In genomic region chr3:175411405-175411804, GRCh38 we compare ENCODE assay signal across 23 cellular contexts.
"Had no signal": no experiment of that assay in that cellular context is flagged by ENCODE, and none has a peak within 500 bp of the region (broad histone marks: within the 10 kb centered on the region; RNA-seq: fewer than 3 reads in every experiment).

No MANE protein-coding gene starts in this region.

- H3K4me1 Mint-ChIP-seq: activated naive CD8-positive, alpha-beta T cell treated with anti-CD3 and anti-CD28 coated beads for 36 hours; activated T-helper 17 cell treated with anti-CD3 and anti-CD28 coated beads, Interleukin-2, amount 50 U/mL, for 72 hours; immature natural killer cell; nephron; stimulated activated naive B cell treated with anti-CD40 and anti-IgM and Interleukin-4, amounts not matched to agents 10 μg/mL and 1 μg/mL and 100 μg/mL, for 72 hours; T-cell had no signal

- H3K9me3 Mint-ChIP-seq: activated naive CD8-positive, alpha-beta T cell treated with anti-CD3 and anti-CD28 coated beads for 36 hours; activated T-cell treated with anti-CD3 and anti-CD28 coated beads, Interleukin-2, amount 50 U/mL, for 24 hours; nephron; stimulated activated naive B cell treated with anti-CD40 and anti-IgM and Interleukin-4, amounts not matched to agents 10 μg/mL and 1 μg/mL and 100 μg/mL, for 72 hours had no signal

- H3K36me3 ChIP-seq: breast epithelium, colonic mucosa, esophagus squamous epithelium, right lobe of liver, vagina had no signal

- H3K27ac Mint-ChIP-seq: activated naive CD8-positive, alpha-beta T cell treated with anti-CD3 and anti-CD28 coated beads for 36 hours; activated T-cell treated with anti-CD3 and anti-CD28 coated beads, Interleukin-2, amount 50 U/mL, for 24 hours; activated T-helper 17 cell treated with anti-CD3 and anti-CD28 coated beads, Interleukin-2, amount 50 U/mL, for 72 hours; immature natural killer cell; stimulated activated naive B cell treated with anti-CD40 and anti-IgM and Interleukin-4, amounts not matched to agents 10 μg/mL and 1 μg/mL and 100 μg/mL, for 72 hours; T-cell; T-helper 2 cell treated with Interferon-gamma antibody and Interleukin-4, amounts not matched to agents 5 μg/mL and 100 μg/mL, for 36 hours had no signal

- H3K36me3 Mint-ChIP-seq: activated naive CD8-positive, alpha-beta T cell treated with anti-CD3 and anti-CD28 coated beads for 36 hours; immature natural killer cell; stimulated activated naive B cell treated with anti-CD40 and anti-IgM and Interleukin-4, amounts not matched to agents 10 μg/mL and 1 μg/mL and 100 μg/mL, for 72 hours; T-cell had no signal

- H3K9me3 ChIP-seq: breast epithelium, colonic mucosa, esophagus squamous epithelium, right lobe of liver, vagina had no signal

- ATAC-seq: activated T-helper 17 cell treated with anti-CD3 and anti-CD28 coated beads, Interleukin-2, amount 50 U/mL, for 72 hours; right lobe of liver; stimulated activated naive B cell treated with anti-CD40 and anti-IgM and Interleukin-4, amounts not matched to agents 10 μg/mL and 1 μg/mL and 100 μg/mL, for 72 hours; T-cell had no signal

- H3K4me1 ChIP-seq: breast epithelium, colonic mucosa, esophagus squamous epithelium, right lobe of liver, vagina had no signal

- H3K4me3 ChIP-seq: breast epithelium, colonic mucosa, esophagus squamous epithelium, right lobe of liver, vagina had no signal

- H3K27me3 Mint-ChIP-seq: activated naive CD8-positive, alpha-beta T cell treated with anti-CD3 and anti-CD28 coated beads for 36 hours; activated T-cell treated with anti-CD3 and anti-CD28 coated beads, Interleukin-2, amount 50 U/mL, for 24 hours; activated T-helper 17 cell treated with anti-CD3 and anti-CD28 coated beads, Interleukin-2, amount 50 U/mL, for 72 hours; stimulated activated naive B cell treated with anti-CD40 and anti-IgM and Interleukin-4, amounts not matched to agents 10 μg/mL and 1 μg/mL and 100 μg/mL, for 72 hours; T-cell had no signal

- H3K4me3 Mint-ChIP-seq: activated naive CD8-positive, alpha-beta T cell treated with anti-CD3 and anti-CD28 coated beads for 36 hours; activated T-cell treated with anti-CD3 and anti-CD28 coated beads, Interleukin-2, amount 50 U/mL, for 24 hours; activated T-helper 17 cell treated with anti-CD3 and anti-CD28 coated beads, Interleukin-2, amount 50 U/mL, for 72 hours; immature natural killer cell; nephron; stimulated activated naive B cell treated with anti-CD40 and anti-IgM and Interleukin-4, amounts not matched to agents 10 μg/mL and 1 μg/mL and 100 μg/mL, for 72 hours; T-cell; T-helper 2 cell treated with Interferon-gamma antibody and Interleukin-4, amounts not matched to agents 5 μg/mL and 100 μg/mL, for 36 hours had no signal

- H3K27ac ChIP-seq: breast epithelium, colonic mucosa, esophagus squamous epithelium, right lobe of liver, vagina had no signal

- H3K27me3 ChIP-seq: breast epithelium, colonic mucosa, esophagus squamous epithelium, right lobe of liver, vagina had no signal

- DNase-seq: activated CD4-positive, alpha-beta T cell treated with anti-CD3 and anti-CD28 coated beads for 1 hour; activated CD8-positive, alpha-beta memory T cell treated with anti-CD3 and anti-CD28 coated beads for 24 hours; activated CD8-positive, alpha-beta memory T cell treated with anti-CD3 and anti-CD28 coated beads, Interleukin-2, amount 50 U/mL, for 4 hours; activated naive CD4-positive, alpha-beta T cell; activated naive CD8-positive, alpha-beta T cell treated with anti-CD3 and anti-CD28 coated beads for 36 hours; activated T-cell treated with anti-CD3 and anti-CD28 coated beads, Interleukin-2, amount 50 U/mL, for 24 hours; amniotic stem cell; colonic mucosa; esophagus squamous epithelium; immature natural killer cell; nucleus accumbens; posterior cingulate gyrus; right lobe of liver; stimulated activated CD4-positive, alpha-beta T cell treated with anti-CD3 and anti-CD28 coated beads, Interleukin-2, amount 100 ng/mL, for 48 hours; stimulated activated CD8-positive, alpha-beta memory T cell treated with anti-CD3 and anti-CD28 coated beads, Interleukin-4, amount 100 ng/mL, for 48 hours; stimulated activated naive B cell treated with anti-CD40 and anti-IgM and Interleukin-4, amounts not matched to agents 10 μg/mL and 1 μg/mL and 100 μg/mL, for 72 hours; T-cell; trophoblast cell had no signal
